In genomic region chr3:71066356-71066755, GRCh38 we compare ENCODE assay signal across 8 cellular contexts.
DNase-seq lines count a peak whose midpoint lies in the region; ATAC-seq lines count a peak whose summit lies in the region.

No MANE protein-coding gene starts in this region.

- no peak overlapping the region for H3K27ac ChIP-seq in BLaER1
- H3K27ac ChIP-seq in mucosa of rectum (ENCODE audit: low read depth in 2 of 2, low read length in 2 of 2) = peak overlapping the region; percentile 68 to 96

- no peaks in the 10 kb centered on the region for H3K36me3 ChIP-seq in BLaER1
- H3K36me3 ChIP-seq in mucosa of rectum (ENCODE audit: control insufficient read depth in 2 of 2, insufficient read depth in 2 of 2, low read length in 2 of 2) = no peaks in the 10 kb centered on the region

- H3K4me3 ChIP-seq in BLaER1 (no peak overlapping the region), mucosa of rectum (ENCODE audit: low read length in 2 of 2) (peak overlapping the region; percentile 15 to 49)

- H3K9me3 Mint-ChIP-seq in activated naive CD4-positive, alpha-beta T cell treated with anti-CD3 and anti-CD28 coated beads, Interleukin-2, amount 50 U/mL, for 24 hours = no peaks in the 10 kb centered on the region

- H3K4me2 ChIP-seq in BLaER1 = peak overlapping the region; percentile 89

- no peaks in the 10 kb centered on the region for H3K9me3 ChIP-seq in BLaER1
- H3K9me3 ChIP-seq in mucosa of rectum (ENCODE audit: control insufficient read depth in 2 of 2, low read length in 2 of 2) = no peaks in the 10 kb centered on the region

- peak overlapping the region; percentile 89 for H3K4me3 Mint-ChIP-seq in activated naive CD4-positive, alpha-beta T cell treated with anti-CD3 and anti-CD28 coated beads, Interleukin-2, amount 50 U/mL, for 24 hours

- peaks cover 62% of the 10 kb centered on the region for H3K4me1 Mint-ChIP-seq in activated naive CD4-positive, alpha-beta T cell treated with anti-CD3 and anti-CD28 coated beads, Interleukin-2, amount 50 U/mL, for 24 hours

- DNase-seq in KG1 (lab: John Stamatoyannopoulos, UW) (peak; percentile 49), activated gamma-delta T cell treated with Interleukin-2 at 50 U/mL for 16 hours (no peak), NCI-H1930 (lab: John Stamatoyannopoulos, UW) (no peak), NCI-H2171 treated with DMSO at 0.1 percent for 48 hours (lab: John Stamatoyannopoulos, UW) (no peak)

- H3K27me3 Mint-ChIP-seq in activated naive CD4-positive, alpha-beta T cell treated with anti-CD3 and anti-CD28 coated beads, Interleukin-2, amount 50 U/mL, for 24 hours = no peaks in the 10 kb centered on the region

- no peak for ATAC-seq in GM21526 (IDR thresholded peaks at IDR 0.05; ENCODE audit: low FRiP score, unreplicated experiment)

- H3K36me3 Mint-ChIP-seq in activated naive CD4-positive, alpha-beta T cell treated with anti-CD3 and anti-CD28 coated beads, Interleukin-2, amount 50 U/mL, for 24 hours = peaks cover 13% of the 10 kb centered on the region

- peaks cover 100% of the 10 kb centered on the region for H4K20me1 ChIP-seq in BLaER1

- peaks cover 70% of the 10 kb centered on the region for H3K27me3 ChIP-seq in BLaER1
- no peaks in the 10 kb centered on the region for H3K27me3 ChIP-seq in mucosa of rectum (ENCODE audit: control insufficient read depth in 2 of 2, insufficient read depth in 2 of 2, low read length in 2 of 2)

- H3K4me1 ChIP-seq in BLaER1 = peaks cover 53% of the 10 kb centered on the region
- H3K4me1 ChIP-seq in mucosa of rectum (ENCODE audit: control insufficient read depth in 2 of 2, insufficient read depth in 2 of 2, low read length in 2 of 2) = peaks cover 29 to 44% of the 10 kb centered on the region in 2 donors

- H3K9ac ChIP-seq in BLaER1 (no peak overlapping the region), mucosa of rectum (ENCODE audit: low read depth in 1 of 2, low read length in 2 of 2) (peak overlapping the region; percentile 15 to 93)

- H3K27ac Mint-ChIP-seq in activated naive CD4-positive, alpha-beta T cell treated with anti-CD3 and anti-CD28 coated beads, Interleukin-2, amount 50 U/mL, for 24 hours = peak overlapping the region; percentile 96
